Comparison of ENCODE assay signal across 12 cellular contexts in genomic region chr11:94877446-94878200, GRCh38.
A peak's percentile ranks its signal among the peaks of the same experiment; 100 is the strongest.
DNase-seq lines count a peak whose midpoint lies in the region; ATAC-seq, FAIRE-seq and TF ChIP-seq lines count a peak whose summit lies in the region.
"Had no signal": no experiment of that assay in that cellular context is flagged by ENCODE, and none has a peak within 500 bp of the region (broad histone marks: within the 10 kb centered on the region; RNA-seq: fewer than 3 reads in every experiment).

No MANE protein-coding gene starts in this region.

- TF ChIP-seq CTCF in K562 (IDR thresholded peaks at IDR 0.05 in 2 of 3, conservative IDR thresholded peaks at IDR 0.05 in 1 of 3; ENCODE audit: insufficient read depth in 2 of 3, low read depth in 1 of 3, low read length in 3 of 3) (no peak), lung (IDR thresholded peaks at IDR 0.05; ENCODE audit: control extremely low read depth, extremely low read depth) (no peak), vagina (IDR thresholded peaks at IDR 0.05) (no peak)

- peaks cover 17% of the 10 kb centered on the region for H3K4me1 Mint-ChIP-seq in activated CD4-positive, alpha-beta memory T cell treated with anti-CD3 and anti-CD28 coated beads for 36 hours (ENCODE audit: low read depth)

- TF ChIP-seq POLR2A in K562 (conservative IDR thresholded peaks at IDR 0.05) = no peak
- no peak for TF ChIP-seq POLR2A in vagina (IDR thresholded peaks at IDR 0.05)

- H3K9me3 Mint-ChIP-seq in activated CD4-positive, alpha-beta memory T cell treated with anti-CD3 and anti-CD28 coated beads for 36 hours = no peaks in the 10 kb centered on the region

- no peaks in the 10 kb centered on the region for H3K79me2 ChIP-seq in K562 (ENCODE audit: control insufficient read depth, insufficient read depth, low read length)

- H3K27me3 Mint-ChIP-seq in activated CD4-positive, alpha-beta memory T cell treated with anti-CD3 and anti-CD28 coated beads for 36 hours = peaks cover 5% of the 10 kb centered on the region

- TF ChIP-seq RAD21 in K562 (CRISPR knock-in tag; conservative IDR thresholded peaks at IDR 0.05 in 1 of 2, IDR thresholded peaks at IDR 0.05 in 1 of 2) = no peak

- H3K4me2 ChIP-seq in K562 (ENCODE audit: insufficient read depth, low read length) = no peak overlapping the region

- no peak overlapping the region for H3K9ac ChIP-seq in K562 (ENCODE audit: insufficient read depth in 1 of 2, low read depth in 2 of 2, low read length in 2 of 2)

- CTCF ChIA-PET in K562 (lab: Yijun Ruan, JAX; ENCODE audit: low intra/inter-chr PET ratio) = no interaction called here
- CTCF ChIA-PET in activated CD4-positive, alpha-beta memory T cell treated with anti-CD3 and anti-CD28 coated beads for 36 hours (lab: Charles Lee) = interaction anchor here (1.2 to 1.3 kb wide), 3 partner anchors 20 to 91 kb away, joined by 3 to 4 read pairs (median 4); no protein-coding TSS in a partner anchor

- H3K4me3 Mint-ChIP-seq in activated CD4-positive, alpha-beta memory T cell treated with anti-CD3 and anti-CD28 coated beads for 36 hours = no peak overlapping the region

- in situ Hi-C loops in K562 (cut with MboI) = no loop called here

- DNase-seq in left cardiac atrium (peak; percentile 52), Right ventricle myocardium inferior (ENCODE audit: missing footprints) (no peak), K562 (ENCODE audit: extremely low read depth in 1 of 4, low spot score in 3 of 4) (no peak), lung (ENCODE audit: low spot score) (peak; percentile 14), vagina (ENCODE audit: extremely low spot score in 2 of 2) (peak in 1 of 2 donors; percentile 84), midbrain (lab: John Stamatoyannopoulos, UW) (no peak), AG08395 (ENCODE audit: low spot score) (no peak)
- DNase-seq in activated CD4-positive, alpha-beta memory T cell treated with anti-CD3 and anti-CD28 coated beads for 36 hours = no peak
- DNase-seq: BE2C, PC-3, upper lobe of right lung had no signal

- 46% methylated on average over 11 of the region's 11 CpGs for WGBS in K562 (ENCODE audit: insufficient coverage, low coverage, missing lambda C conversion rate)
- whole genome bisulfite sequencing in lung, 2 donors = 87 to 92% methylated on average over 11 of the region's 11 CpGs

- ATAC-seq in left cardiac atrium (peak in 1 of 2 donors; percentile 53), Right ventricle myocardium inferior (no peak), K562 (no peak), lung (ENCODE audit: insufficient read depth, low FRiP score) (no peak)

- H3K4me3 ChIP-seq in K562 = no peak overlapping the region
- H3K4me3 ChIP-seq in lung = no peak overlapping the region
- no peak overlapping the region for H3K4me3 ChIP-seq in vagina
- H3K4me3 ChIP-seq: upper lobe of right lung had no signal

- H3K36me3 Mint-ChIP-seq in activated CD4-positive, alpha-beta memory T cell treated with anti-CD3 and anti-CD28 coated beads for 36 hours = no peaks in the 10 kb centered on the region

- H3K27ac Mint-ChIP-seq in activated CD4-positive, alpha-beta memory T cell treated with anti-CD3 and anti-CD28 coated beads for 36 hours = no peak overlapping the region

- POLR2A ChIA-PET in K562 (lab: Yijun Ruan, JAX) = interaction anchor here (0.6 to 1.6 kb wide), 3 partner anchors 12 to 228 kb away, joined by 3 to 4 read pairs (median 4); no protein-coding TSS in a partner anchor
- POLR2A ChIA-PET in activated CD4-positive, alpha-beta memory T cell treated with anti-CD3 and anti-CD28 coated beads for 36 hours (lab: Charles Lee) = no interaction called here

- no peak for TF ChIP-seq EP300 in K562 (IDR thresholded peaks at IDR 0.05; ENCODE audit: low read length)

- H3K27ac ChIP-seq in K562 (ENCODE audit: extremely low read depth, low read depth, low read length) (no peak overlapping the region), lung (ENCODE audit: low read depth in 1 of 2, low read length in 1 of 2) (no peak overlapping the region), vagina (peak overlapping the region; percentile 80)
- H3K27ac ChIP-seq: upper lobe of right lung had no signal

- peaks cover 0 to 4% of the 10 kb centered on the region in 2 experiments; a peak in 2 of 5 replicates for H3K27me3 ChIP-seq in K562 (ENCODE audit: control insufficient read depth in 2 of 2, insufficient read depth in 2 of 2, low read length in 2 of 2)
- no peaks in the 10 kb centered on the region for H3K27me3 ChIP-seq in lung (ENCODE audit: control insufficient read depth, insufficient read depth)
- H3K27me3 ChIP-seq in vagina = no peaks in the 10 kb centered on the region
- H3K27me3 ChIP-seq: BE2C, upper lobe of right lung had no signal

- no peak overlapping the region for H2AFZ ChIP-seq in K562 (ENCODE audit: low read depth, low read length)

- no TSS peak for BruUV-seq in K562 (replicated peaks; lab: Mats Ljungman, UMichigan)

- no peaks in the 10 kb centered on the region for H4K20me1 ChIP-seq in K562 (replicated peaks; ENCODE audit: control insufficient read depth, insufficient read depth, low read length)

- H3K9me1 ChIP-seq in K562 (ENCODE audit: control insufficient read depth, insufficient read depth, low read length) = no peaks in the 10 kb centered on the region

- no peak for FAIRE-seq in K562 (lab: Jason Lieb, UNC)
- FAIRE-seq: colon had no signal

- no peaks in the 10 kb centered on the region for H3K9me3 ChIP-seq in K562 (replicated peaks; ENCODE audit: control insufficient read depth, insufficient read depth, low read depth, low read length)
- H3K9me3 ChIP-seq in lung (ENCODE audit: control insufficient read depth in 2 of 2, insufficient read depth in 1 of 2, low read length in 1 of 2) = no peaks in the 10 kb centered on the region
- no peaks in the 10 kb centered on the region for H3K9me3 ChIP-seq in vagina
- H3K9me3 ChIP-seq: BE2C, upper lobe of right lung had no signal

- intact Hi-C loops in left cardiac atrium (cut with DNase I) (no loop called here), Right ventricle myocardium inferior (cut with DNase I) (no loop called here), K562 (cut with micrococcal nuclease) (no loop called here), vagina (cut with DNase I) (no loop called here)
- intact Hi-C loops in activated CD4-positive, alpha-beta memory T cell treated with anti-CD3 and anti-CD28 coated beads for 36 hours (cut with micrococcal nuclease) = loop anchor here (2.0 to 10.0 kb wide), 4 partner anchors 19 to 360 kb away; partner anchors contain the start of genes CWC15, FUT4 and KDM4D

- H3K36me3 ChIP-seq in K562 (ENCODE audit: control insufficient read depth, insufficient read depth, low read length) (peaks cover 33% of the 10 kb centered on the region; the same call in 2 of the 3 replicates), lung (ENCODE audit: control insufficient read depth in 2 of 2, insufficient read depth in 2 of 2, low read length in 2 of 2) (peaks cover 0 to 34% of the 10 kb centered on the region in 2 donors), vagina (peaks cover 0 to 11% of the 10 kb centered on the region in 2 donors)

- H3K4me1 ChIP-seq in K562 (replicated peaks in 1 of 2; ENCODE audit: control insufficient read depth in 2 of 2, insufficient read depth in 2 of 2, low read length in 2 of 2) (peaks cover 3 to 21% of the 10 kb centered on the region in 2 experiments; a peak in 4 of 5 replicates), lung (ENCODE audit: control insufficient read depth in 2 of 2, insufficient read depth in 2 of 2, low read length in 2 of 2) (peaks cover 0 to 8% of the 10 kb centered on the region in 2 donors), vagina (peaks cover 17% of the 10 kb centered on the region)

TF ChIP-seq in K562, 482 proteins besides CTCF, POLR2A, EP300 and RAD21:
- TF ChIP-seq ZEB2 (IDR thresholded peaks at IDR 0.05) (no peak), ARID3B (CRISPR knock-in tag; IDR thresholded peaks at IDR 0.05; ENCODE audit: borderline replicate concordance) (no peak), TEAD4 (IDR thresholded peaks at IDR 0.05; ENCODE audit: low read length) (peak; percentile 13; the same call in 1 of the 2 replicates), TEAD4 (CRISPR knock-in tag; IDR thresholded peaks at IDR 0.05; ENCODE audit: borderline replicate concordance) (no peak), NRF1 (conservative IDR thresholded peaks at IDR 0.05 in 1 of 2, IDR thresholded peaks at IDR 0.05 in 1 of 2) (0 out of 4 replicates have a peak, but pooled peaks of 1 of the 2 experiments have one; percentile 13), SMAD4 (CRISPR knock-in tag; conservative IDR thresholded peaks at IDR 0.05) (no peak)

Comparison
In these comparisons a context has a peak if more than half of its experiments do, and no peak if none do; other contexts are left out.
1. DNase-seq: peak in left cardiac atrium (single experiment) and lung (single experiment); none in Right ventricle myocardium inferior (single experiment), K562 (0 of 4), activated CD4-positive, alpha-beta memory T cell treated with anti-CD3 and anti-CD28 coated beads for 36 hours (single experiment), midbrain (single experiment) and AG08395 (single experiment).